Comparison of ENCODE assay signal across 9 cellular contexts in the genomic region with DNA sequence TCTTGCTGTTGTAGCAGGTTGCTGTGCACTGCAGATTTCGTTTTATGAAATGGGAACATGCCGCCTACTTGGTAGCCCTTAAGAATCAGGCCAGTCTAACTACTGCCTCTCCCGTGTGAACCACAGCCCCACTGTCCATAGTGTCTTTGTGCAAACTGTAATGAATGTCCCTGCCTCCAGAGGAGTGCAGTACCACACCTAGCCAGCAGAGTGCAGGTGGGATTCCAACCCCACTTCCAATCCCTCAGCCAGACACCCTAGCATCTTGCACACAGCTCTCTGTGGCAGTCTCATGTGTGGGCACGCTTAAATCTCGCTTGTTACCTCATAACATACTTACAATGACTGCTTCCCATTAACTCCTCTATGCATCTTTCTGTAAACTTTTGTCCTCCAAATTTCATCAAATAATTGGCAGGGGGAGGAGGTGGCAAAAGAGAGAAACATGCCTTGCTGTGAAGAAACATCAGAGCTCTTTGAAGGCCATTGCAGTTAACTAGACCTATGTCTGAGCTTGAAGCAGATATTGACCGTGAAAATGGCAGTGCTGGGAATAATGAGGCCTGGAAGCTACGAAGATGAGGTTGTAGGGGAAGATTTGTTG. TPM values are rescaled to one million over a fixed set of nuclear protein-coding genes. Genes with fewer than 3 reads are reported as not detected.
DNase-seq lines count a peak whose midpoint lies in the region; ATAC-seq and TF ChIP-seq lines count a peak whose summit lies in the region.
"Had no signal": no experiment of that assay in that cellular context is flagged by ENCODE, and none has a peak within 500 bp of the region (broad histone marks: within the 10 kb centered on the region; RNA-seq: fewer than 3 reads in every experiment).

No MANE protein-coding gene starts in this region.

- H3K27ac Mint-ChIP-seq in activated CD8-positive, alpha-beta T cell treated with anti-CD3 and anti-CD28 coated beads for 36 hours: no peak overlapping the region

- H3K4me3 Mint-ChIP-seq in activated CD8-positive, alpha-beta T cell treated with anti-CD3 and anti-CD28 coated beads for 36 hours: no peak overlapping the region

- H3K27me3 Mint-ChIP-seq in activated CD8-positive, alpha-beta T cell treated with anti-CD3 and anti-CD28 coated beads for 36 hours: no peaks in the 10 kb centered on the region

- ATAC-seq in GM18861 (IDR thresholded peaks at IDR 0.05; ENCODE audit: unreplicated experiment): peak; percentile 79
- ATAC-seq in HG03521 (IDR thresholded peaks at IDR 0.05; ENCODE audit: unreplicated experiment): peak; percentile 77
- ATAC-seq in activated CD8-positive, alpha-beta T cell treated with anti-CD3 and anti-CD28 coated beads for 36 hours: peak; percentile 96

- intact Hi-C loops in activated CD8-positive, alpha-beta T cell treated with anti-CD3 and anti-CD28 coated beads for 36 hours (cut with micrococcal nuclease): loop anchor here (5.0 kb wide), 1 partner anchor 44 kb away; no protein-coding TSS in a partner anchor
- intact Hi-C loops in posterior vena cava (cut with DNase I): no loop called here

- POLR2A ChIA-PET in activated CD8-positive, alpha-beta T cell treated with anti-CD3 and anti-CD28 coated beads for 36 hours (lab: Charles Lee): interaction anchor here (0.9 to 2.3 kb wide), 2 partner anchors 13 to 47 kb away, joined by 3 to 7 read pairs; a partner anchor contains a TSS

- CTCF ChIA-PET in activated CD8-positive, alpha-beta T cell treated with anti-CD3 and anti-CD28 coated beads for 36 hours (lab: Charles Lee): interaction anchor here (0.7 to 3.6 kb wide), 19 partner anchors 8 to 358 kb away, joined by 3 to 13 read pairs (median 5); a partner anchor contains a TSS

- DNase-seq in AG09319 (ENCODE audit: extremely low read depth, low read depth) (no peak), fibroblast of the aortic adventitia (ENCODE audit: low read depth) (no peak), posterior vena cava (ENCODE audit: low spot score) (no peak), DMS114 treated with DMSO at 0.1 percent for 48 hours (lab: John Stamatoyannopoulos, UW; ENCODE audit: unreplicated experiment) (no peak)
- DNase-seq in activated CD8-positive, alpha-beta T cell treated with anti-CD3 and anti-CD28 coated beads for 36 hours: peak; percentile 75
- DNase-seq in stimulated activated CD4-positive, alpha-beta T cell treated with anti-CD3 and anti-CD28 coated beads, Interleukin-4, amount 100 ng/mL, for 1 hour: peak; percentile 58

- H3K4me3 ChIP-seq in fibroblast of the aortic adventitia (ENCODE audit: low read depth, low read length): no peak overlapping the region
- H3K4me3 ChIP-seq: HAP-1 had no signal

- H3K9me3 Mint-ChIP-seq in activated CD8-positive, alpha-beta T cell treated with anti-CD3 and anti-CD28 coated beads for 36 hours: no peaks in the 10 kb centered on the region

- TF ChIP-seq CTCF in AG09319 (IDR thresholded peaks at IDR 0.05; ENCODE audit: low read depth, low read length): peak; percentile 31
- TF ChIP-seq CTCF in activated CD8-positive, alpha-beta T cell treated with anti-CD3 and anti-CD28 coated beads for 36 hours (IDR thresholded peaks at IDR 0.05): peak; percentile 83
- TF ChIP-seq CTCF in fibroblast of the aortic adventitia (IDR thresholded peaks at IDR 0.05; ENCODE audit: insufficient read depth, low read length): peak; percentile 59

- H3K36me3 Mint-ChIP-seq in activated CD8-positive, alpha-beta T cell treated with anti-CD3 and anti-CD28 coated beads for 36 hours (ENCODE audit: low read depth): no peaks in the 10 kb centered on the region

- peaks cover 5% of the 10 kb centered on the region for H3K4me1 Mint-ChIP-seq in activated CD8-positive, alpha-beta T cell treated with anti-CD3 and anti-CD28 coated beads for 36 hours (ENCODE audit: low read depth)

RNA-seq across cellular contexts. Expression of a gene that starts 47.2 kb away (rescaled TPM):
- total RNA-seq in activated CD8-positive, alpha-beta T cell treated with anti-CD3 and anti-CD28 coated beads for 36 hours: not detected
- total RNA-seq in fibroblast of the aortic adventitia (ENCODE audit: low replicate concordance) (not detected in 2 replicates), posterior vena cava (not detected)

RNA-seq across cellular contexts. Expression of a gene that starts 47.4 kb away (rescaled TPM):
- total RNA-seq in activated CD8-positive, alpha-beta T cell treated with anti-CD3 and anti-CD28 coated beads for 36 hours: 10 to 100 TPM; 24.9 to 27.2 TPM
- total RNA-seq in fibroblast of the aortic adventitia (ENCODE audit: low replicate concordance): 1.1 and 23.1 TPM in 2 replicates
- total RNA-seq in posterior vena cava: 1 to 10 TPM; 1.8 to 2.8 TPM

Comparison
In these comparisons a context has a peak if more than half of its experiments do, and no peak if none do; other contexts are left out.
1. DNase-seq: peak in activated CD8-positive, alpha-beta T cell treated with anti-CD3 and anti-CD28 coated beads for 36 hours (single experiment) and stimulated activated CD4-positive, alpha-beta T cell treated with anti-CD3 and anti-CD28 coated beads, Interleukin-4, amount 100 ng/mL, for 1 hour (single experiment); none in AG09319 (single experiment), fibroblast of the aortic adventitia (single experiment), posterior vena cava (single experiment) and DMS114 treated with DMSO at 0.1 percent for 48 hours (single experiment).
2. CTCF ChIP-seq: peak in every context shown above with its lines; median percentile 83 in activated CD8-positive, alpha-beta T cell treated with anti-CD3 and anti-CD28 coated beads for 36 hours; 59 in fibroblast of the aortic adventitia; 31 in AG09319.
3. Peak in every context shown above with its lines, with median percentiles within 50 percentile points of each other: ATAC-seq.